Comparison of ENCODE assay signal across 12 cellular contexts in genomic region chr9:86341007-86341491, GRCh38. TPM values are rescaled to one million over a fixed set of nuclear protein-coding genes. Genes with fewer than 3 reads are reported as not detected.
DNase-seq lines count a peak whose midpoint lies in the region; ATAC-seq and TF ChIP-seq lines count a peak whose summit lies in the region.
"Had no signal": no experiment of that assay in that cellular context is flagged by ENCODE, and none has a peak within 500 bp of the region (broad histone marks: within the 10 kb centered on the region; RNA-seq: fewer than 3 reads in every experiment).

No MANE protein-coding gene starts in this region.

- no peak overlapping the region for H3K4me3 ChIP-seq in DOHH2 (ENCODE audit: low read length)
- H3K4me3 ChIP-seq: colonic mucosa, left ventricle myocardium inferior had no signal

- H3K9me3 ChIP-seq in DOHH2 (ENCODE audit: control insufficient read depth, insufficient read depth, low read length), result no peaks in the 10 kb centered on the region
- H3K9me3 ChIP-seq: colonic mucosa, left ventricle myocardium inferior had no signal

- H3F3A ChIP-seq in DOHH2 (ENCODE audit: control insufficient read depth, insufficient read depth), result peaks cover 12% of the 10 kb centered on the region

- ATAC-seq in HG02610 (IDR thresholded peaks at IDR 0.05; ENCODE audit: unreplicated experiment), result peak; percentile 56
- ATAC-seq in naive thymus-derived CD8-positive, alpha-beta T cell, result no peak
- no peak for ATAC-seq in GM18505 (IDR thresholded peaks at IDR 0.05; ENCODE audit: unreplicated experiment)
- ATAC-seq in GM21360 (IDR thresholded peaks at IDR 0.05; ENCODE audit: unreplicated experiment), result no peak

- DNase-seq in activated T-helper 2 cell treated with anti-CD3 and anti-CD28 coated beads, Interferon-gamma antibody, Interleukin-2, Interleukin-4, amounts not matched to agents 10 μg/mL and 5 μg/mL and 100 μg/mL, durations not matched to agents 14 hours and 24 hours and 36 hours (ENCODE audit: low spot score), result no peak
- no peak for DNase-seq in naive thymus-derived CD8-positive, alpha-beta T cell
- DNase-seq in NCI-H2081 (lab: John Stamatoyannopoulos, UW), result no peak
- DNase-seq: colonic mucosa; left ventricle myocardium inferior; occipital lobe; stimulated activated naive CD4-positive, alpha-beta T cell had no signal

- no peak for TF ChIP-seq CTCF in DOHH2 (IDR thresholded peaks at IDR 0.05; ENCODE audit: low read depth, low read length, poor library complexity, severe bottlenecking)

- H3K79me2 ChIP-seq in DOHH2 (ENCODE audit: control insufficient read depth, low read length), result peaks cover 15% of the 10 kb centered on the region

- peaks cover 92% of the 10 kb centered on the region for H3K36me3 ChIP-seq in DOHH2 (ENCODE audit: control insufficient read depth, low read length)

- H4K20me1 ChIP-seq in DOHH2 (ENCODE audit: control insufficient read depth, insufficient read depth, low read depth, low read length), result no peaks in the 10 kb centered on the region

- H3K27me3 Mint-ChIP-seq in activated T-helper 2 cell treated with anti-CD3 and anti-CD28 coated beads, Interferon-gamma antibody, Interleukin-2, Interleukin-4, amounts not matched to agents 10 μg/mL and 5 μg/mL and 100 μg/mL, durations not matched to agents 14 hours and 24 hours and 36 hours (ENCODE audit: low read depth), result no peaks in the 10 kb centered on the region
- H3K27me3 Mint-ChIP-seq in naive thymus-derived CD8-positive, alpha-beta T cell, result no peaks in the 10 kb centered on the region

- H3K9me2 ChIP-seq in DOHH2 (replicated peaks; ENCODE audit: control insufficient read depth, low read length), result no peaks in the 10 kb centered on the region

- TF ChIP-seq POLR2A in GM18505 (IDR thresholded peaks at IDR 0.05; ENCODE audit: borderline replicate concordance, extremely low read depth, insufficient read depth, insufficient read length), result no peak

- H3K27ac ChIP-seq in DOHH2 (ENCODE audit: low read depth, low read length), result no peak overlapping the region
- H3K27ac ChIP-seq: colonic mucosa, left ventricle myocardium inferior, RWPE1 had no signal

- POLR2A ChIA-PET in naive thymus-derived CD8-positive, alpha-beta T cell (lab: Charles Lee), result interaction anchor here (1.0 kb wide), 1 partner anchor 13 kb away, joined by 3 read pairs; the partner anchor contains the start of gene TUT7

- peaks cover 48% of the 10 kb centered on the region for H3K4me1 Mint-ChIP-seq in activated T-helper 2 cell treated with anti-CD3 and anti-CD28 coated beads, Interferon-gamma antibody, Interleukin-2, Interleukin-4, amounts not matched to agents 10 μg/mL and 5 μg/mL and 100 μg/mL, durations not matched to agents 14 hours and 24 hours and 36 hours (ENCODE audit: low read depth)
- peaks cover 13 to 66% (median 43%) of the 10 kb centered on the region in 4 donors for H3K4me1 Mint-ChIP-seq in naive thymus-derived CD8-positive, alpha-beta T cell

- H3K27me3 ChIP-seq in DOHH2 (ENCODE audit: control insufficient read depth, low read length), result no peaks in the 10 kb centered on the region
- H3K27me3 ChIP-seq: colonic mucosa had no signal

- no peaks in the 10 kb centered on the region for H3K9me3 Mint-ChIP-seq in activated T-helper 2 cell treated with anti-CD3 and anti-CD28 coated beads, Interferon-gamma antibody, Interleukin-2, Interleukin-4, amounts not matched to agents 10 μg/mL and 5 μg/mL and 100 μg/mL, durations not matched to agents 14 hours and 24 hours and 36 hours
- H3K9me3 Mint-ChIP-seq in naive thymus-derived CD8-positive, alpha-beta T cell, result no peaks in the 10 kb centered on the region

- peaks cover 63% of the 10 kb centered on the region for H3K4me1 ChIP-seq in DOHH2 (ENCODE audit: control insufficient read depth, low read length)
- H3K4me1 ChIP-seq: colonic mucosa had no signal

- peaks cover 83% of the 10 kb centered on the region for H3K36me3 Mint-ChIP-seq in activated T-helper 2 cell treated with anti-CD3 and anti-CD28 coated beads, Interferon-gamma antibody, Interleukin-2, Interleukin-4, amounts not matched to agents 10 μg/mL and 5 μg/mL and 100 μg/mL, durations not matched to agents 14 hours and 24 hours and 36 hours (ENCODE audit: low read depth)
- peaks cover 0 to 83% (median 31%) of the 10 kb centered on the region in 3 donors for H3K36me3 Mint-ChIP-seq in naive thymus-derived CD8-positive, alpha-beta T cell

- intact Hi-C loops in activated T-helper 2 cell treated with anti-CD3 and anti-CD28 coated beads, Interferon-gamma antibody, Interleukin-2, Interleukin-4, amounts not matched to agents 10 μg/mL and 5 μg/mL and 100 μg/mL, durations not matched to agents 14 hours and 24 hours and 36 hours (cut with micrococcal nuclease), result loop anchor here (2.0 kb wide), 1 partner anchor 42 kb away; no protein-coding TSS in a partner anchor

- 0 out of 2 replicates have a peak overlapping the region, but pooled peaks have one; percentile 3 for H3K4me2 ChIP-seq in DOHH2 (ENCODE audit: low read length)

- peak overlapping the region; percentile 31 for H3K27ac Mint-ChIP-seq in activated T-helper 2 cell treated with anti-CD3 and anti-CD28 coated beads, Interferon-gamma antibody, Interleukin-2, Interleukin-4, amounts not matched to agents 10 μg/mL and 5 μg/mL and 100 μg/mL, durations not matched to agents 14 hours and 24 hours and 36 hours
- peak overlapping the region in 8 of 10 donors; percentile 5 to 74 (median 54) for H3K27ac Mint-ChIP-seq in naive thymus-derived CD8-positive, alpha-beta T cell

- no peak overlapping the region for H3K4me3 Mint-ChIP-seq in activated T-helper 2 cell treated with anti-CD3 and anti-CD28 coated beads, Interferon-gamma antibody, Interleukin-2, Interleukin-4, amounts not matched to agents 10 μg/mL and 5 μg/mL and 100 μg/mL, durations not matched to agents 14 hours and 24 hours and 36 hours (ENCODE audit: low read depth)
- H3K4me3 Mint-ChIP-seq in naive thymus-derived CD8-positive, alpha-beta T cell, result no peak overlapping the region

RNA-seq across cellular contexts. Expression of gene TUT7, which starts 13.2 kb away (rescaled TPM):
- total RNA-seq in activated T-helper 2 cell treated with anti-CD3 and anti-CD28 coated beads, Interferon-gamma antibody, Interleukin-2, Interleukin-4, amounts not matched to agents 10 μg/mL and 5 μg/mL and 100 μg/mL, durations not matched to agents 14 hours and 24 hours and 36 hours, result 41.5 and 41.9 TPM in 2 replicates
- 10 to 100 TPM; 48.8 to 50.5 TPM for total RNA-seq in naive thymus-derived CD8-positive, alpha-beta T cell
- polyA plus RNA-seq in naive thymus-derived CD8-positive, alpha-beta T cell, result 10 to 100 TPM in 2 of 3 donors, 1 to 10 TPM in 1; 9.6 to 16.9 (median 14.3) TPM

RNA-seq across cellular contexts. Expression of gene ISCA1, which starts 58.7 kb away (rescaled TPM):
- 28.5 and 28.9 TPM in 2 replicates for total RNA-seq in activated T-helper 2 cell treated with anti-CD3 and anti-CD28 coated beads, Interferon-gamma antibody, Interleukin-2, Interleukin-4, amounts not matched to agents 10 μg/mL and 5 μg/mL and 100 μg/mL, durations not matched to agents 14 hours and 24 hours and 36 hours
- total RNA-seq in naive thymus-derived CD8-positive, alpha-beta T cell, result 10 to 100 TPM; 39.1 to 42.2 TPM
- polyA plus RNA-seq in naive thymus-derived CD8-positive, alpha-beta T cell, result 10 to 100 TPM; 36.7 to 57.7 (median 41.4) TPM
